In the genomic region with DNA sequence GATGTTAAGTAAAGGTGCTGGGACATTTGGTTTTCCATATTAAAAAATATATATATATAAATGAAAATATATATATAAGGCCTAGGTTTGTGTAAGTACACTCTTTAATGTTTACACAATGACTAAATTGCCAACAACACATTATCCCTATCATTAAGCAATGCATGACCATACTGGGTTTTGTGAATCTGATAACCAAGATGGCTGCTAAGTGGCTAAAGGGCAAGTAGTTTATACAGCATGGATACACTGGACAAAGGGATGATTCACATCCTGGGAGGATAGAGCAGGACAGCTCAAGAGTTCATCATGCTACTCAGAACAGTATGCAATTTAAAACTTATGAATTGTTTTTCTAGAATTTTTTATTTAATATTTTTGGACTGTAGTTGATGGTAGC, we compare ENCODE assay signal across 32 cellular contexts.
A peak's percentile ranks its signal among the peaks of the same experiment; 100 is the strongest.
DNase-seq lines count a peak whose midpoint lies in the region; ATAC-seq, FAIRE-seq and TF ChIP-seq lines count a peak whose summit lies in the region.
"Had no signal": no experiment of that assay in that cellular context is flagged by ENCODE, and none has a peak within 500 bp of the region (broad histone marks: within the 10 kb centered on the region; RNA-seq: fewer than 3 reads in every experiment).

No MANE protein-coding gene starts in this region.

- H3K4me1 ChIP-seq in GM23248 (ENCODE audit: insufficient read depth) (peaks cover 10% of the 10 kb centered on the region), RWPE2 (ENCODE audit: insufficient read depth, poor library complexity, severe bottlenecking) (peaks cover 10% of the 10 kb centered on the region), kidney (ENCODE audit: control insufficient read depth in 1 of 2, insufficient read depth in 1 of 2, low read depth in 1 of 2, low read length in 2 of 2) (no peaks in the 10 kb centered on the region)
- H3K4me1 ChIP-seq: esophagus squamous epithelium, transverse colon had no signal

- TF ChIP-seq CTCF in RWPE2 (IDR thresholded peaks at IDR 0.05; ENCODE audit: poor library complexity, severe bottlenecking) (no peak), fibroblast of pulmonary artery (IDR thresholded peaks at IDR 0.05; ENCODE audit: low read length, missing control alignments) (no peak), kidney (IDR thresholded peaks at IDR 0.05; ENCODE audit: borderline replicate concordance, extremely low read depth, insufficient read depth) (no peak)

- no peak overlapping the region for H3K4me2 ChIP-seq in GM23248 (ENCODE audit: unreplicated experiment)
- H3K4me2 ChIP-seq: GM23338, SK-N-SH had no signal

- no peaks in the 10 kb centered on the region for H3K79me2 ChIP-seq in GM23248 (ENCODE audit: insufficient read depth)

- H3K9me2 ChIP-seq in GM23248 (ENCODE audit: insufficient read depth) = no peaks in the 10 kb centered on the region
- H3K9me2 ChIP-seq: SK-N-SH had no signal

- H3K4me3 ChIP-seq in GM23248 = no peak overlapping the region
- H3K4me3 ChIP-seq in RWPE2 (ENCODE audit: severe bottlenecking) = no peak overlapping the region
- H3K4me3 ChIP-seq in fibroblast of pulmonary artery (replicated peaks; ENCODE audit: low read depth, low read length) = no peak overlapping the region
- H3K4me3 ChIP-seq in kidney (ENCODE audit: low read length in 2 of 2) = no peak overlapping the region
- H3K4me3 ChIP-seq: cardiac muscle cell, coronary artery, esophagus squamous epithelium, GM23338, lung, ovary, transverse colon had no signal

- H3K27ac ChIP-seq in GM23248 = no peak overlapping the region
- no peak overlapping the region for H3K27ac ChIP-seq in RWPE2 (ENCODE audit: poor library complexity, severe bottlenecking)
- H3K27ac ChIP-seq in kidney (ENCODE audit: low read depth in 2 of 2, low read length in 2 of 2) = no peak overlapping the region
- H3K27ac ChIP-seq: cardiac muscle cell, coronary artery, esophagus squamous epithelium, ovary, transverse colon had no signal

- in situ Hi-C loops in GM23248 (cut with MboI) = no loop called here

- H2AFZ ChIP-seq in GM23248 = no peak overlapping the region
- H2AFZ ChIP-seq: GM23338 had no signal

- peak; percentile 73 for ATAC-seq in RWPE2 (ENCODE audit: low read depth)
- ATAC-seq in GM19397 (IDR thresholded peaks at IDR 0.05; ENCODE audit: unreplicated experiment) = no peak
- ATAC-seq: activated T-helper 17 cell treated with anti-CD3 and anti-CD28 coated beads, Interleukin-2, amount 50 U/mL, for 72 hours; GM23338; T-helper 17 cell had no signal

- H3K27me3 ChIP-seq in GM23248 (replicated peaks; ENCODE audit: insufficient read depth) (no peaks in the 10 kb centered on the region), RWPE2 (ENCODE audit: insufficient read depth, poor library complexity, severe bottlenecking) (no peaks in the 10 kb centered on the region)
- H3K27me3 ChIP-seq: cardiac muscle cell, esophagus squamous epithelium, ovary, transverse colon had no signal

- H3K9me3 ChIP-seq in GM23248 (ENCODE audit: low read depth) (no peaks in the 10 kb centered on the region), RWPE2 (ENCODE audit: severe bottlenecking) (no peaks in the 10 kb centered on the region), kidney (ENCODE audit: control insufficient read depth in 1 of 2, low read length in 2 of 2) (no peaks in the 10 kb centered on the region)
- H3K9me3 ChIP-seq: esophagus squamous epithelium, ovary, SK-N-SH, transverse colon had no signal

- H3K36me3 ChIP-seq in GM23248 (ENCODE audit: low read depth) = peaks cover 19% of the 10 kb centered on the region; the same call in 1 of the 2 replicates
- no peaks in the 10 kb centered on the region for H3K36me3 ChIP-seq in RWPE2 (ENCODE audit: low read depth)
- H3K36me3 ChIP-seq in kidney (ENCODE audit: control insufficient read depth in 1 of 2, insufficient read depth in 2 of 2, low read length in 2 of 2) = no peaks in the 10 kb centered on the region
- H3K36me3 ChIP-seq: cardiac muscle cell, esophagus squamous epithelium, ovary, transverse colon had no signal

- peak; percentile 6 for DNase-seq in A172 (ENCODE audit: low spot score)
- peak; percentile 36 for DNase-seq in GM23248
- no peak for DNase-seq in RWPE2 (ENCODE audit: low spot score)
- peak; percentile 16 for DNase-seq in fibroblast of pulmonary artery (ENCODE audit: low read depth)
- no peak for DNase-seq in posterior cingulate gyrus
- no peak for DNase-seq in activated T-cell treated with anti-CD3 and anti-CD28 coated beads, Interleukin-2, amount 50 U/mL, for 48 hours
- no peak for DNase-seq in kidney
- DNase-seq: activated CD4-positive, alpha-beta memory T cell treated with anti-CD3 and anti-CD28 coated beads for 36 hours; activated CD4-positive, CD25-positive, alpha-beta regulatory T cell treated with anti-CD3 and anti-CD28 coated beads, Interleukin-2, amount 50 U/mL, for 72 hours; activated CD8-positive, alpha-beta memory T cell treated with anti-CD3 and anti-CD28 coated beads, Interleukin-2, amount 50 U/mL, for 48 hours; AML-193; anterior cingulate cortex; CD8-positive, alpha-beta memory T cell; esophagus squamous epithelium; GF-D8; kidney glomerular epithelial cell; NCI-H1092 treated with DMSO at 0.1 percent for 48 hours; NCI-H2081; NCI-H446; NCI-H82; ovary; retina; SK-N-SH; T-helper 17 cell; transverse colon had no signal

- no peaks in the 10 kb centered on the region for H3F3A ChIP-seq in GM23248 (ENCODE audit: insufficient read depth)

- intact Hi-C loops in posterior cingulate gyrus (cut with DNase I) (no loop called here), kidney (cut with DNase I) (no loop called here)

- no peaks in the 10 kb centered on the region for H4K20me1 ChIP-seq in GM23248 (ENCODE audit: insufficient read depth)

- FAIRE-seq in kidney (lab: Jason Lieb, UNC) = no peak
- FAIRE-seq: A204.1 had no signal

- H3K9ac ChIP-seq in GM23248 (no peak overlapping the region), kidney (ENCODE audit: low read length in 2 of 2) (no peak overlapping the region)
- H3K9ac ChIP-seq: SK-N-SH had no signal

Comparison
In these comparisons a context has a peak if more than half of its experiments do, and no peak if none do; other contexts are left out.
1. DNase-seq: peak in A172 (single experiment), GM23248 (single experiment) and fibroblast of pulmonary artery (single experiment); none in RWPE2 (single experiment), posterior cingulate gyrus (0 of 10), activated T-cell treated with anti-CD3 and anti-CD28 coated beads, Interleukin-2, amount 50 U/mL, for 48 hours (0 of 2) and kidney (single experiment).